Comparison of ENCODE assay signal across 34 cellular contexts in genomic region chr5:142366007-142366406, GRCh38. TPM values are rescaled to one million over a fixed set of nuclear protein-coding genes. Genes with fewer than 3 reads are reported as not detected.
DNase-seq lines count a peak whose midpoint lies in the region; ATAC-seq, FAIRE-seq and TF ChIP-seq lines count a peak whose summit lies in the region.
"Had no signal": no experiment of that assay in that cellular context is flagged by ENCODE, and none has a peak within 500 bp of the region (broad histone marks: within the 10 kb centered on the region; RNA-seq: fewer than 3 reads in every experiment).

No MANE protein-coding gene starts in this region.

- H3K4me1 Mint-ChIP-seq in natural killer cell treated with Interleukin-12 subunit alpha and Interleukin-12 subunit beta and Interleukin-15 and Interleukin-18, amount 100 ng/mL, for 72 hours (ENCODE audit: low read depth in 2 of 2), result peaks cover 19 to 20% of the 10 kb centered on the region in 2 donors
- H3K4me1 Mint-ChIP-seq in natural killer cell, result peaks cover 0 to 7% of the 10 kb centered on the region in 2 donors
- peaks cover 8% of the 10 kb centered on the region for H3K4me1 Mint-ChIP-seq in activated CD8-positive, alpha-beta T cell treated with anti-CD3 and anti-CD28 coated beads, Interleukin-2, amount 10 ng/mL, durations not matched to agents 7 days and 5 days (ENCODE audit: low read depth)

- CTCF ChIA-PET in K562 (lab: Yijun Ruan, JAX; ENCODE audit: low intra/inter-chr PET ratio), result no interaction called here
- CTCF ChIA-PET in HEK293T (lab: Yijun Ruan, JAX), result no interaction called here
- CTCF ChIA-PET in activated CD8-positive, alpha-beta T cell treated with anti-CD3 and anti-CD28 coated beads, Interleukin-2, amount 10 ng/mL, durations not matched to agents 7 days and 5 days (lab: Charles Lee), result no interaction called here

- no peak overlapping the region for H3K27ac ChIP-seq in K562 (ENCODE audit: extremely low read depth, low read depth, low read length)
- H3K27ac ChIP-seq: HL-60, neural progenitor cell, SK-N-MC had no signal

- H4K20me1 ChIP-seq in K562 (replicated peaks; ENCODE audit: control insufficient read depth, insufficient read depth, low read length), result no peaks in the 10 kb centered on the region

- peak in 1 of 2 donors; percentile 51 for ATAC-seq in natural killer cell treated with Interleukin-12 subunit alpha and Interleukin-12 subunit beta and Interleukin-15 and Interleukin-18, amount 100 ng/mL, for 72 hours
- ATAC-seq in natural killer cell, result no peak
- ATAC-seq in HG03095 (IDR thresholded peaks at IDR 0.05; ENCODE audit: unreplicated experiment), result peak; percentile 52
- ATAC-seq in K562, result no peak
- no peak for ATAC-seq in GM18517 (IDR thresholded peaks at IDR 0.05; ENCODE audit: unreplicated experiment)
- no peak for ATAC-seq in activated CD8-positive, alpha-beta T cell treated with anti-CD3 and anti-CD28 coated beads, Interleukin-2, amount 10 ng/mL, durations not matched to agents 7 days and 5 days
- ATAC-seq: activated naive CD8-positive, alpha-beta T cell treated with anti-CD3 and anti-CD28 coated beads, Interleukin-2, amount 50 U/mL, for 24 hours; esophagus mucosa; heart left ventricle; mucosa of descending colon; right cardiac atrium had no signal

- no peak overlapping the region for H2AFZ ChIP-seq in K562 (ENCODE audit: low read depth, low read length)
- H2AFZ ChIP-seq: neural progenitor cell had no signal

- no peaks in the 10 kb centered on the region for H3K27me3 Mint-ChIP-seq in natural killer cell treated with Interleukin-12 subunit alpha and Interleukin-12 subunit beta and Interleukin-15 and Interleukin-18, amount 100 ng/mL, for 72 hours
- peaks cover 0 to 4% of the 10 kb centered on the region in 2 donors for H3K27me3 Mint-ChIP-seq in natural killer cell (ENCODE audit: low read depth in 2 of 2)
- H3K27me3 Mint-ChIP-seq in activated CD8-positive, alpha-beta T cell treated with anti-CD3 and anti-CD28 coated beads, Interleukin-2, amount 10 ng/mL, durations not matched to agents 7 days and 5 days (ENCODE audit: low read depth), result peaks cover 3% of the 10 kb centered on the region
- H3K27me3 Mint-ChIP-seq: activated naive CD8-positive, alpha-beta T cell treated with anti-CD3 and anti-CD28 coated beads, Interleukin-2, amount 50 U/mL, for 24 hours; CD4-positive, alpha-beta T cell; stimulated activated naive CD8-positive, alpha-beta T cell treated with anti-CD3 and anti-CD28 coated beads, Interleukin-15, Interleukin-2, amounts not matched to agents 100 ng/mL and 50 ng/mL, for 24 hours had no signal

- no peaks in the 10 kb centered on the region for H3K36me3 Mint-ChIP-seq in natural killer cell treated with Interleukin-12 subunit alpha and Interleukin-12 subunit beta and Interleukin-15 and Interleukin-18, amount 100 ng/mL, for 72 hours
- H3K36me3 Mint-ChIP-seq in natural killer cell, result no peaks in the 10 kb centered on the region
- no peaks in the 10 kb centered on the region for H3K36me3 Mint-ChIP-seq in activated CD8-positive, alpha-beta T cell treated with anti-CD3 and anti-CD28 coated beads, Interleukin-2, amount 10 ng/mL, durations not matched to agents 7 days and 5 days (ENCODE audit: low read depth)
- H3K36me3 Mint-ChIP-seq: neural progenitor cell had no signal

- peak overlapping the region; percentile 50 to 92 for H3K27ac Mint-ChIP-seq in natural killer cell treated with Interleukin-12 subunit alpha and Interleukin-12 subunit beta and Interleukin-15 and Interleukin-18, amount 100 ng/mL, for 72 hours
- H3K27ac Mint-ChIP-seq in natural killer cell, result no peak overlapping the region
- no peak overlapping the region for H3K27ac Mint-ChIP-seq in activated CD8-positive, alpha-beta T cell treated with anti-CD3 and anti-CD28 coated beads, Interleukin-2, amount 10 ng/mL, durations not matched to agents 7 days and 5 days
- H3K27ac Mint-ChIP-seq: activated naive CD8-positive, alpha-beta T cell treated with anti-CD3 and anti-CD28 coated beads, Interleukin-2, amount 50 U/mL, for 24 hours; CD4-positive, alpha-beta T cell; neural progenitor cell; stimulated activated naive CD8-positive, alpha-beta T cell treated with anti-CD3 and anti-CD28 coated beads, Interleukin-15, Interleukin-2, amounts not matched to agents 100 ng/mL and 50 ng/mL, for 24 hours; T-helper 1 cell treated with Interleukin-12 subunit alpha and Interleukin-12 subunit beta and Interleukin-4 antibody, amounts not matched to agents 30 μg/mL and 1 μg/mL, for 36 hours had no signal

- H3K4me2 ChIP-seq in K562 (ENCODE audit: insufficient read depth, low read length), result no peak overlapping the region
- H3K4me2 ChIP-seq: neural progenitor cell had no signal

- H3K79me2 ChIP-seq in K562 (ENCODE audit: control insufficient read depth, insufficient read depth, low read length), result no peaks in the 10 kb centered on the region

- peaks cover 11 to 27% of the 10 kb centered on the region in 2 experiments for H3K4me1 ChIP-seq in K562 (replicated peaks in 1 of 2; ENCODE audit: control insufficient read depth in 2 of 2, insufficient read depth in 2 of 2, low read length in 2 of 2)
- H3K4me1 ChIP-seq: neural progenitor cell had no signal

- TF ChIP-seq EP300 in K562 (IDR thresholded peaks at IDR 0.05; ENCODE audit: low read length), result no peak

- H3K27me3 ChIP-seq in K562 (ENCODE audit: control insufficient read depth in 2 of 2, insufficient read depth in 2 of 2, low read length in 2 of 2), result no peaks in the 10 kb centered on the region

- BruUV-seq in K562 (replicated peaks; lab: Mats Ljungman, UMichigan), result no TSS peak

- no peaks in the 10 kb centered on the region for H3K9me3 Mint-ChIP-seq in natural killer cell treated with Interleukin-12 subunit alpha and Interleukin-12 subunit beta and Interleukin-15 and Interleukin-18, amount 100 ng/mL, for 72 hours
- no peaks in the 10 kb centered on the region for H3K9me3 Mint-ChIP-seq in natural killer cell
- H3K9me3 Mint-ChIP-seq in activated CD8-positive, alpha-beta T cell treated with anti-CD3 and anti-CD28 coated beads, Interleukin-2, amount 10 ng/mL, durations not matched to agents 7 days and 5 days (ENCODE audit: insufficient read depth), result no peaks in the 10 kb centered on the region
- H3K9me3 Mint-ChIP-seq: activated naive CD8-positive, alpha-beta T cell treated with anti-CD3 and anti-CD28 coated beads, Interleukin-2, amount 50 U/mL, for 24 hours; CD4-positive, alpha-beta T cell; neural progenitor cell; stimulated activated naive CD8-positive, alpha-beta T cell treated with anti-CD3 and anti-CD28 coated beads, Interleukin-15, Interleukin-2, amounts not matched to agents 100 ng/mL and 50 ng/mL, for 24 hours; T-helper 1 cell treated with Interleukin-12 subunit alpha and Interleukin-12 subunit beta and Interleukin-4 antibody, amounts not matched to agents 30 μg/mL and 1 μg/mL, for 36 hours had no signal

- intact Hi-C loops in natural killer cell (cut with micrococcal nuclease), result no loop called here
- intact Hi-C loops in K562 (cut with micrococcal nuclease), result no loop called here

- POLR2A ChIA-PET in K562 (lab: Yijun Ruan, JAX), result no interaction called here
- POLR2A ChIA-PET in HEK293T (lab: Yijun Ruan, JAX), result no interaction called here
- POLR2A ChIA-PET in activated CD8-positive, alpha-beta T cell treated with anti-CD3 and anti-CD28 coated beads, Interleukin-2, amount 10 ng/mL, durations not matched to agents 7 days and 5 days (lab: Charles Lee), result no interaction called here

- no peak for TF ChIP-seq RAD21 in K562 (CRISPR knock-in tag; conservative IDR thresholded peaks at IDR 0.05 in 1 of 2, IDR thresholded peaks at IDR 0.05 in 1 of 2)

- H3K9ac ChIP-seq in K562 (ENCODE audit: insufficient read depth in 1 of 2, low read depth in 2 of 2, low read length in 2 of 2), result no peak overlapping the region
- H3K9ac ChIP-seq: neural progenitor cell had no signal

- FAIRE-seq in K562 (lab: Jason Lieb, UNC), result no peak
- FAIRE-seq: A204.1, GM12891, kidney, TTC549 had no signal

- TF ChIP-seq CTCF in natural killer cell (IDR thresholded peaks at IDR 0.05), result no peak
- no peak for TF ChIP-seq CTCF in K562 (IDR thresholded peaks at IDR 0.05 in 2 of 3, conservative IDR thresholded peaks at IDR 0.05 in 1 of 3; ENCODE audit: insufficient read depth in 2 of 3, low read depth in 1 of 3, low read length in 3 of 3)

- 83% methylated on average over 4 of the region's 4 CpGs for WGBS in K562 (ENCODE audit: insufficient coverage, low coverage, missing lambda C conversion rate)

- no peaks in the 10 kb centered on the region for H3K9me3 ChIP-seq in K562 (replicated peaks; ENCODE audit: control insufficient read depth, insufficient read depth, low read depth, low read length)
- H3K9me3 ChIP-seq: heart left ventricle, mucosa of descending colon had no signal

- no peaks in the 10 kb centered on the region for H3K36me3 ChIP-seq in K562 (ENCODE audit: control insufficient read depth, insufficient read depth, low read length)
- H3K36me3 ChIP-seq: heart left ventricle, neural progenitor cell had no signal

- peak overlapping the region; percentile 34 for H3K4me3 Mint-ChIP-seq in natural killer cell treated with Interleukin-12 subunit alpha and Interleukin-12 subunit beta and Interleukin-15 and Interleukin-18, amount 100 ng/mL, for 72 hours
- no peak overlapping the region for H3K4me3 Mint-ChIP-seq in natural killer cell
- no peak overlapping the region for H3K4me3 Mint-ChIP-seq in activated CD8-positive, alpha-beta T cell treated with anti-CD3 and anti-CD28 coated beads, Interleukin-2, amount 10 ng/mL, durations not matched to agents 7 days and 5 days
- H3K4me3 Mint-ChIP-seq: activated naive CD8-positive, alpha-beta T cell treated with anti-CD3 and anti-CD28 coated beads, Interleukin-2, amount 50 U/mL, for 24 hours; CD4-positive, alpha-beta T cell; neural progenitor cell; stimulated activated naive CD8-positive, alpha-beta T cell treated with anti-CD3 and anti-CD28 coated beads, Interleukin-15, Interleukin-2, amounts not matched to agents 100 ng/mL and 50 ng/mL, for 24 hours; T-helper 1 cell treated with Interleukin-12 subunit alpha and Interleukin-12 subunit beta and Interleukin-4 antibody, amounts not matched to agents 30 μg/mL and 1 μg/mL, for 36 hours had no signal

- no peak for TF ChIP-seq POLR2A in K562 (conservative IDR thresholded peaks at IDR 0.05)

- no peaks in the 10 kb centered on the region for H3K9me1 ChIP-seq in K562 (ENCODE audit: control insufficient read depth, insufficient read depth, low read length)

- no peak for DNase-seq in natural killer cell treated with Interleukin-12 subunit alpha and Interleukin-12 subunit beta and Interleukin-15 and Interleukin-18, amount 100 ng/mL, for 72 hours (ENCODE audit: low spot score)
- DNase-seq in natural killer cell (no peak), K562 (ENCODE audit: extremely low read depth in 1 of 4, low spot score in 3 of 4) (no peak), HEK293T (ENCODE audit: extremely low spot score) (no peak), NCI-H226 (no peak)
- DNase-seq in activated CD8-positive, alpha-beta T cell treated with anti-CD3 and anti-CD28 coated beads, Interleukin-2, amount 10 ng/mL, durations not matched to agents 7 days and 5 days, result no peak
- DNase-seq: activated CD4-positive, CD25-positive, alpha-beta regulatory T cell treated with anti-CD3 and anti-CD28 coated beads, Interleukin-2, amount 50 U/mL, for 72 hours; activated gamma-delta T cell treated with Interleukin-2 at 50 U/mL for 16 hours; activated naive CD8-positive, alpha-beta T cell treated with anti-CD3 and anti-CD28 coated beads, Interleukin-2, amount 50 U/mL, for 24 hours; CD4-positive, alpha-beta T cell; central memory CD4-positive, alpha-beta T cell; EL; foreskin fibroblast; GOT3; heart left ventricle; Kasumi-1; kidney; mucosa of descending colon; MV-4-11; NCI-H146; NCI-H446 treated with DMSO at 0.1 percent for 48 hours; NCI-H82; right cardiac atrium had no signal

- in situ Hi-C loops in K562 (cut with MboI), result no loop called here

- no peak overlapping the region for H3K4me3 ChIP-seq in K562
- H3K4me3 ChIP-seq: heart left ventricle, mucosa of descending colon, neural progenitor cell, SK-N-MC had no signal

RNA-seq across cellular contexts. Expression of gene SPRY4, which starts 41.2 kb away (rescaled TPM):
- 1 to 10 TPM; 2.5 to 4.6 TPM for total RNA-seq in natural killer cell treated with Interleukin-12 subunit alpha and Interleukin-12 subunit beta and Interleukin-15 and Interleukin-18, amount 100 ng/mL, for 72 hours
- total RNA-seq in natural killer cell (1 to 10 TPM in 1 of 3 donors, under 1 TPM in 2; 0.20 to 1.3 (median 0.40) TPM), K562 (2014; rRNA removed) (11.2 and 20.4 TPM in 2 replicates), K562 (2014; rRNA removed; fragmentation: Illumina TruSeq; extraction: Trizol) (8.8 and 9.5 TPM in 2 replicates), K562 (2015; rRNA removed; fragmentation: Illumina TruSeq; extraction: Trizol) (7.1 and 8.9 TPM in 2 replicates), K562 (2021) (20.0 and 24.2 TPM in 2 replicates)
- total RNA-seq in K562 (2011; cell fraction: chromatin; rRNA removed; ENCODE audit: low replicate concordance), result 49.3 and 108 TPM in 2 replicates
- 62.4 and 87.6 TPM in 2 replicates for total RNA-seq in K562 (2011; cell fraction: nucleolus; rRNA removed)
- total RNA-seq in K562 (2011; cell fraction: nucleoplasm; rRNA removed), result 57.4 and 69.9 TPM in 2 replicates
- polyA plus RNA-seq in K562 (2011; rRNA removed) (6.0 and 6.3 TPM in 2 replicates), K562 (2014; fragmentation: Illumina TruSeq; extraction: Trizol) (12.2 and 19.8 TPM in 2 replicates), K562 (2014; fragmentation: Nextera tagmentation; extraction: Ambion mirVana) (1 to 10 TPM; 2.6 to 3.1 TPM), K562 (2014; rRNA removed) (11.6 and 14.9 TPM in 2 replicates)
- 5.5 and 10.9 TPM in 2 replicates for polyA plus RNA-seq in K562 (2011; cell fraction: cytosol; rRNA removed)
- polyA plus RNA-seq in K562 (2011; cell fraction: nucleus; rRNA removed), result 15.8 and 47.7 TPM in 2 replicates
- polyA plus RNA-seq in K562 (2012), result 16.9 and 24.3 TPM in 2 replicates
- 9.9 and 18.2 TPM in 2 replicates for polyA minus RNA-seq in K562 (2011; rRNA and poly(A)+ RNA removed)
- 8.3 and 14.6 TPM in 2 replicates for polyA minus RNA-seq in K562 (2011; cell fraction: cytosol; rRNA and poly(A)+ RNA removed)
- polyA minus RNA-seq in K562 (2011; cell fraction: nucleus; rRNA and poly(A)+ RNA removed), result 26.0 and 38.8 TPM in 2 replicates
- total RNA-seq in activated CD8-positive, alpha-beta T cell treated with anti-CD3 and anti-CD28 coated beads, Interleukin-2, amount 10 ng/mL, durations not matched to agents 7 days and 5 days, result 1 to 10 TPM in 1 of 2 experiments, under 1 TPM in 1; 0.79 to 1.5 TPM

Comparison
In these comparisons a context has a peak if more than half of its experiments do, and no peak if none do; other contexts are left out.
1. H3K27ac Mint-ChIP-seq: peak in natural killer cell treated with Interleukin-12 subunit alpha and Interleukin-12 subunit beta and Interleukin-15 and Interleukin-18, amount 100 ng/mL, for 72 hours (2 of 2); none in natural killer cell (0 of 2) and activated CD8-positive, alpha-beta T cell treated with anti-CD3 and anti-CD28 coated beads, Interleukin-2, amount 10 ng/mL, durations not matched to agents 7 days and 5 days (single experiment).